ENCODE assay signal across 1 cellular context in genomic region chr2:54723300-54724149, GRCh38.
TF ChIP-seq lines count a peak whose summit lies in the region.

Gene EML6, plus strand, starts transcription at chr2:54723662. Its CDS starts 1,400 bp downstream, at chr2:54725062.

TF ChIP-seq in HepG2, 621 proteins besides CTCF, POLR2A, EP300 and RAD21 (continued from another document and continues in another):
- TF ChIP-seq ZXDC (CRISPR knock-in tag; IDR thresholded peaks at IDR 0.05), result no peak
- no peak for TF ChIP-seq SOX13 (IDR thresholded peaks at IDR 0.05)
- peak in 1 of 2 experiments; percentile 22; a peak in 1 of 4 replicates for TF ChIP-seq SOX13 (CRISPR knock-in tag; conservative IDR thresholded peaks at IDR 0.05 in 1 of 2, IDR thresholded peaks at IDR 0.05 in 1 of 2)
- TF ChIP-seq ZFP90 (CRISPR knock-in tag; IDR thresholded peaks at IDR 0.05; ENCODE audit: borderline replicate concordance), result no peak
- no peak for TF ChIP-seq ZNF282 (IDR thresholded peaks at IDR 0.05; ENCODE audit: partially characterized antibody)
- TF ChIP-seq CCAR2 (optimal IDR thresholded peaks at IDR 0.05; ENCODE audit: low read depth, low read length), result no peak
- no peak for TF ChIP-seq ZNF839 (CRISPR knock-in tag; IDR thresholded peaks at IDR 0.05; ENCODE audit: borderline replicate concordance)
- TF ChIP-seq SKIL (CRISPR knock-in tag; IDR thresholded peaks at IDR 0.05; ENCODE audit: borderline replicate concordance), result peak; percentile 64
- 0 out of 2 replicates have a peak, but pooled peaks have one; percentile 13 for TF ChIP-seq MZF1 (CRISPR knock-in tag; IDR thresholded peaks at IDR 0.05; ENCODE audit: borderline replicate concordance)
- TF ChIP-seq ZNF674 (CRISPR knock-in tag; IDR thresholded peaks at IDR 0.05; ENCODE audit: low read depth), result no peak
- TF ChIP-seq, protein P1, sequence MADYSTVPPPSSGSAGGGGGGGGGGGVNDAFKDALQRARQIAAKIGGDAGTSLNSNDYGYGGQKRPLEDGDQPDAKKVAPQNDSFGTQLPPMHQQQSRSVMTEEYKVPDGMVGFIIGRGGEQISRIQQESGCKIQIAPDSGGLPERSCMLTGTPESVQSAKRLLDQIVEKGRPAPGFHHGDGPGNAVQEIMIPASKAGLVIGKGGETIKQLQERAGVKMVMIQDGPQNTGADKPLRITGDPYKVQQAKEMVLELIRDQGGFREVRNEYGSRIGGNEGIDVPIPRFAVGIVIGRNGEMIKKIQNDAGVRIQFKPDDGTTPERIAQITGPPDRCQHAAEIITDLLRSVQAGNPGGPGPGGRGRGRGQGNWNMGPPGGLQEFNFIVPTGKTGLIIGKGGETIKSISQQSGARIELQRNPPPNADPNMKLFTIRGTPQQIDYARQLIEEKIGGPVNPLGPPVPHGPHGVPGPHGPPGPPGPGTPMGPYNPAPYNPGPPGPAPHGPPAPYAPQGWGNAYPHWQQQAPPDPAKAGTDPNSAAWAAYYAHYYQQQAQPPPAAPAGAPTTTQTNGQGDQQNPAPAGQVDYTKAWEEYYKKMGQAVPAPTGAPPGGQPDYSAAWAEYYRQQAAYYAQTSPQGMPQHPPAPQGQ (CRISPR knock-in tag; IDR thresholded peaks at IDR 0.05; ENCODE audit: borderline replicate concordance), result no peak
- no peak for TF ChIP-seq LCORL (IDR thresholded peaks at IDR 0.05)
- peak; percentile 70 for TF ChIP-seq LCORL (CRISPR knock-in tag; IDR thresholded peaks at IDR 0.05)
- TF ChIP-seq ZBTB34 (CRISPR knock-in tag; IDR thresholded peaks at IDR 0.05), result peak; percentile 70; the same call in 1 of the 2 replicates
- peak; percentile 85; the same call in 1 of the 2 replicates for TF ChIP-seq GFI1 (CRISPR knock-in tag; IDR thresholded peaks at IDR 0.05; ENCODE audit: borderline replicate concordance)
- TF ChIP-seq KAT7 (CRISPR knock-in tag; IDR thresholded peaks at IDR 0.05; ENCODE audit: borderline replicate concordance), result no peak
- TF ChIP-seq ELF1 (CRISPR knock-in tag; IDR thresholded peaks at IDR 0.05), result peak; percentile 94
- no peak; the same call in 1 of the 2 replicates for TF ChIP-seq MIER2 (CRISPR knock-in tag; IDR thresholded peaks at IDR 0.05)
- peak; percentile 95; the same call in 2 of the 3 replicates for TF ChIP-seq MXI1 (IDR thresholded peaks at IDR 0.05; ENCODE audit: borderline replicate concordance, low read depth, low read length)
- TF ChIP-seq ZNF776 (CRISPR knock-in tag; IDR thresholded peaks at IDR 0.05), result peak; percentile 95
- peak; percentile 78 for TF ChIP-seq POLR2AphosphoS5 (IDR thresholded peaks at IDR 0.05; ENCODE audit: low read depth, low read length)
- TF ChIP-seq NCOA5 (CRISPR knock-in tag; IDR thresholded peaks at IDR 0.05), result 0 out of 2 replicates have a peak, but pooled peaks have one; percentile 55
- TF ChIP-seq JUND (CRISPR knock-in tag; IDR thresholded peaks at IDR 0.05), result no peak; the same call in 1 of the 2 replicates
- TF ChIP-seq GABPB1 (CRISPR knock-in tag; IDR thresholded peaks at IDR 0.05), result peak; percentile 94
- TF ChIP-seq ZNF12 (CRISPR knock-in tag; IDR thresholded peaks at IDR 0.05), result peak; percentile 19
- TF ChIP-seq ZNF558 (CRISPR knock-in tag; IDR thresholded peaks at IDR 0.05; ENCODE audit: borderline replicate concordance), result no peak; the same call in 1 of the 2 replicates
- no peak for TF ChIP-seq RORA (CRISPR knock-in tag; IDR thresholded peaks at IDR 0.05)
- peak; percentile 84; the same call in 1 of the 2 replicates for TF ChIP-seq HES4 (CRISPR knock-in tag; IDR thresholded peaks at IDR 0.05; ENCODE audit: borderline replicate concordance)
- peak; percentile 61 for TF ChIP-seq ZFY (CRISPR knock-in tag; IDR thresholded peaks at IDR 0.05)
- peak; percentile 73 for TF ChIP-seq ZSCAN25 (CRISPR knock-in tag; IDR thresholded peaks at IDR 0.05)
- peak; percentile 89 for TF ChIP-seq GATAD1 (CRISPR knock-in tag; IDR thresholded peaks at IDR 0.05)
- TF ChIP-seq, protein P2, sequence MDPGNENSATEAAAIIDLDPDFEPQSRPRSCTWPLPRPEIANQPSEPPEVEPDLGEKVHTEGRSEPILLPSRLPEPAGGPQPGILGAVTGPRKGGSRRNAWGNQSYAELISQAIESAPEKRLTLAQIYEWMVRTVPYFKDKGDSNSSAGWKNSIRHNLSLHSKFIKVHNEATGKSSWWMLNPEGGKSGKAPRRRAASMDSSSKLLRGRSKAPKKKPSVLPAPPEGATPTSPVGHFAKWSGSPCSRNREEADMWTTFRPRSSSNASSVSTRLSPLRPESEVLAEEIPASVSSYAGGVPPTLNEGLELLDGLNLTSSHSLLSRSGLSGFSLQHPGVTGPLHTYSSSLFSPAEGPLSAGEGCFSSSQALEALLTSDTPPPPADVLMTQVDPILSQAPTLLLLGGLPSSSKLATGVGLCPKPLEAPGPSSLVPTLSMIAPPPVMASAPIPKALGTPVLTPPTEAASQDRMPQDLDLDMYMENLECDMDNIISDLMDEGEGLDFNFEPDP (CRISPR knock-in tag; conservative IDR thresholded peaks at IDR 0.05), result 0 out of 2 replicates have a peak, but pooled peaks have one; percentile 72
- peak; percentile 93 for TF ChIP-seq ZBTB7B (CRISPR knock-in tag; IDR thresholded peaks at IDR 0.05)
- TF ChIP-seq MAZ (IDR thresholded peaks at IDR 0.05; ENCODE audit: borderline replicate concordance, low read depth, low read length), result peak; percentile 98
- TF ChIP-seq MAZ (CRISPR knock-in tag; IDR thresholded peaks at IDR 0.05; ENCODE audit: low read depth), result peak; percentile 92
- TF ChIP-seq HNF4G (IDR thresholded peaks at IDR 0.05; ENCODE audit: borderline replicate concordance, low read depth, low read length), result peak; percentile 24
- TF ChIP-seq HNF4G (CRISPR knock-in tag; IDR thresholded peaks at IDR 0.05; ENCODE audit: borderline replicate concordance, low read depth), result peak; percentile 62; the same call in 1 of the 2 replicates
- TF ChIP-seq STAG1 (CRISPR knock-in tag; IDR thresholded peaks at IDR 0.05), result 0 out of 2 replicates have a peak, but pooled peaks have one; percentile 2
- peak; percentile 77; the same call in 1 of the 2 replicates for TF ChIP-seq SNAPC2 (CRISPR knock-in tag; IDR thresholded peaks at IDR 0.05)
- peak; percentile 96 for TF ChIP-seq NR2C2 (CRISPR knock-in tag; IDR thresholded peaks at IDR 0.05; ENCODE audit: borderline replicate concordance)
- 0 out of 2 replicates have a peak, but pooled peaks have one; percentile 52 for TF ChIP-seq ZNF570 (CRISPR knock-in tag; IDR thresholded peaks at IDR 0.05; ENCODE audit: borderline replicate concordance)
- TF ChIP-seq ZNF562 (CRISPR knock-in tag; IDR thresholded peaks at IDR 0.05; ENCODE audit: borderline replicate concordance), result no peak
- no peak for TF ChIP-seq ZNF816 (CRISPR knock-in tag; IDR thresholded peaks at IDR 0.05; ENCODE audit: borderline replicate concordance)
- TF ChIP-seq MNT (IDR thresholded peaks at IDR 0.05), result peak; percentile 61
- TF ChIP-seq SMAD9 (CRISPR knock-in tag; IDR thresholded peaks at IDR 0.05), result 0 out of 2 replicates have a peak, but pooled peaks have one; percentile 84
- TF ChIP-seq, protein P3, sequence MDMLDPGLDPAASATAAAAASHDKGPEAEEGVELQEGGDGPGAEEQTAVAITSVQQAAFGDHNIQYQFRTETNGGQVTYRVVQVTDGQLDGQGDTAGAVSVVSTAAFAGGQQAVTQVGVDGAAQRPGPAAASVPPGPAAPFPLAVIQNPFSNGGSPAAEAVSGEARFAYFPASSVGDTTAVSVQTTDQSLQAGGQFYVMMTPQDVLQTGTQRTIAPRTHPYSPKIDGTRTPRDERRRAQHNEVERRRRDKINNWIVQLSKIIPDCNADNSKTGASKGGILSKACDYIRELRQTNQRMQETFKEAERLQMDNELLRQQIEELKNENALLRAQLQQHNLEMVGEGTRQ (IDR thresholded peaks at IDR 0.05; ENCODE audit: low read depth, low read length), result no peak
- TF ChIP-seq, protein P3 (CRISPR knock-in tag; IDR thresholded peaks at IDR 0.05; ENCODE audit: borderline replicate concordance), result no peak
- peak; percentile 97 for TF ChIP-seq RFXAP (CRISPR knock-in tag; IDR thresholded peaks at IDR 0.05; ENCODE audit: borderline replicate concordance)
- TF ChIP-seq ISX (CRISPR knock-in tag; conservative IDR thresholded peaks at IDR 0.05), result no peak
- TF ChIP-seq FOXC1 (CRISPR knock-in tag; IDR thresholded peaks at IDR 0.05; ENCODE audit: borderline replicate concordance), result peak; percentile 88
- TF ChIP-seq IKZF5 (CRISPR knock-in tag; IDR thresholded peaks at IDR 0.05), result peak; percentile 91
- TF ChIP-seq RBM39 (IDR thresholded peaks at IDR 0.05; ENCODE audit: low read depth, low read length, poor library complexity, severe bottlenecking), result peak; percentile 89
- peak; percentile 72 for TF ChIP-seq HNF4A (CRISPR knock-in tag; IDR thresholded peaks at IDR 0.05)
- peak; percentile 4; the same call in 1 of the 2 replicates for TF ChIP-seq KDM4B (CRISPR knock-in tag; IDR thresholded peaks at IDR 0.05)
- TF ChIP-seq NR3C1 (CRISPR knock-in tag; IDR thresholded peaks at IDR 0.05), result no peak
- no peak for TF ChIP-seq ZNF567 (CRISPR knock-in tag; IDR thresholded peaks at IDR 0.05; ENCODE audit: borderline replicate concordance)
- TF ChIP-seq ATF7 (IDR thresholded peaks at IDR 0.05), result no peak
- no peak for TF ChIP-seq ATF7 (CRISPR knock-in tag; IDR thresholded peaks at IDR 0.05)
- peak; percentile 94 for TF ChIP-seq ZNF33B (CRISPR knock-in tag; IDR thresholded peaks at IDR 0.05)
- no peak for TF ChIP-seq HNRNPH1 (optimal IDR thresholded peaks at IDR 0.05; ENCODE audit: low read depth, low read length)
- TF ChIP-seq ZNF792 (CRISPR knock-in tag; IDR thresholded peaks at IDR 0.05), result no peak
- no peak for TF ChIP-seq ZNF775 (CRISPR knock-in tag; IDR thresholded peaks at IDR 0.05; ENCODE audit: borderline replicate concordance)
